Comparison of ENCODE assay signal across 17 cellular contexts in the genomic region with DNA sequence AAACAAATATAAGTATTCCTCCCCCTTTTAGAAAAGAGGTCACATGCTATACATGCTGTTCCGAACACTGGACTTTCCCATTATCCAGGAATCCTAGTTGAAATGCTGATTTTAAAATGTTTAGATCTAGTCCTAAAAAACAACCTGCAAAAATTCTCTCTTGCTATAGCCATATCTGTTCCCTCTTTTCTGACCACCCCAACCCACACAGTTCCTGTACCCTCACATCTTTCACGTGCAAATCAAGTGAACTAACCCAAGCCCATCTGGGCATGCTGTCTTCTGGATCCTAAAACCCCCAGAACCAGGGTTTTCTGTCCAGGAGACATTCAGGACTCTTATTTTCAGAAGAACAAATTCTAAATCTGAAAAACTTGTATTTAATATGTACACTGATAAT.
A peak's percentile ranks its signal among the peaks of the same experiment; 100 is the strongest.
DNase-seq lines count a peak whose midpoint lies in the region; ATAC-seq and TF ChIP-seq lines count a peak whose summit lies in the region.
"Had no signal": no experiment of that assay in that cellular context is flagged by ENCODE, and none has a peak within 500 bp of the region (broad histone marks: within the 10 kb centered on the region; RNA-seq: fewer than 3 reads in every experiment).

No MANE protein-coding gene starts in this region.

- H3K4me2 ChIP-seq in GM23338, result no peak overlapping the region

- DNase-seq in GM23338 (ENCODE audit: low spot score), result no peak
- no peak for DNase-seq in activated CD8-positive, alpha-beta memory T cell treated with anti-CD3 and anti-CD28 coated beads for 24 hours
- no peak for DNase-seq in activated CD4-positive, alpha-beta T cell treated with anti-CD3 and anti-CD28 coated beads for 48 hours
- no peak for DNase-seq in globus pallidus (ENCODE audit: low spot score)
- DNase-seq: C1 segment of cervical spinal cord; Calu3; CD4-positive, alpha-beta memory T cell; COR-L47; DMS53; DMS79 treated with DMSO at 0.1 percent for 48 hours; GF-D8; GM23248 had no signal

- ATAC-seq in GM18502 (IDR thresholded peaks at IDR 0.05; ENCODE audit: poor library complexity, unreplicated experiment) (peak; percentile 56), GM23338 (no peak), HG02759 (IDR thresholded peaks at IDR 0.05; ENCODE audit: unreplicated experiment) (peak; percentile 55), GM18861 (IDR thresholded peaks at IDR 0.05; ENCODE audit: unreplicated experiment) (no peak)

- H3K27ac ChIP-seq in GM23338 (ENCODE audit: low read depth), result no peak overlapping the region
- H3K27ac ChIP-seq: GM23248 had no signal

- H3K4me3 ChIP-seq in GM23338, result no peak overlapping the region
- H3K4me3 ChIP-seq in iPS-15b (ENCODE audit: low read depth, low read length), result no peak overlapping the region
- H3K4me3 ChIP-seq: GM23248, HAP-1 had no signal

- H3K79me2 ChIP-seq in GM23338 (replicated peaks; ENCODE audit: insufficient read depth), result no peaks in the 10 kb centered on the region

- peak overlapping the region; percentile 3; the same call in 1 of the 2 replicates for H3K27ac Mint-ChIP-seq in GM23338
- H3K27ac Mint-ChIP-seq: CD4-positive, alpha-beta memory T cell had no signal

- no peaks in the 10 kb centered on the region for H3K27me3 Mint-ChIP-seq in GM23338 (ENCODE audit: insufficient read depth, low read depth, poor library complexity)
- H3K27me3 Mint-ChIP-seq: CD4-positive, alpha-beta memory T cell had no signal

- H3K36me3 ChIP-seq in GM23338 (ENCODE audit: insufficient read depth) (peaks cover 3% of the 10 kb centered on the region; the same call in 1 of the 2 replicates), iPS-15b (ENCODE audit: control insufficient read depth, insufficient read depth, low read length) (peaks cover 2% of the 10 kb centered on the region)

- no peak overlapping the region for H3K4me3 Mint-ChIP-seq in GM23338
- H3K4me3 Mint-ChIP-seq: CD4-positive, alpha-beta memory T cell had no signal

- peaks cover 9% of the 10 kb centered on the region; the same call in 1 of the 2 replicates for H3K4me1 ChIP-seq in GM23338 (ENCODE audit: insufficient read depth)
- no peaks in the 10 kb centered on the region for H3K4me1 ChIP-seq in iPS-15b (ENCODE audit: control insufficient read depth, insufficient read depth, low read length)

- TF ChIP-seq CTCF in GM23338 (conservative IDR thresholded peaks at IDR 0.05; ENCODE audit: low read depth in 2 of 2), result no peak

- H3K9ac ChIP-seq in iPS-15b (ENCODE audit: low read depth, low read length), result peak overlapping the region; percentile 24
- H3K9ac ChIP-seq: GM23248 had no signal

- H3F3A ChIP-seq in GM23338 (replicated peaks; ENCODE audit: low read depth), result no peaks in the 10 kb centered on the region

- H3K9me3 Mint-ChIP-seq in GM23338, result no peaks in the 10 kb centered on the region

- H3K9me3 ChIP-seq in iPS-15b (ENCODE audit: control insufficient read depth, insufficient read depth, low read length), result no peaks in the 10 kb centered on the region
- H3K9me3 ChIP-seq: HAP-1 had no signal

- H3K27me3 ChIP-seq in GM23338 (ENCODE audit: insufficient read depth), result no peaks in the 10 kb centered on the region
- H3K27me3 ChIP-seq in iPS-15b (ENCODE audit: control insufficient read depth, insufficient read depth, low read length), result no peaks in the 10 kb centered on the region

- H3K36me3 Mint-ChIP-seq in GM23338 (ENCODE audit: low read depth), result peaks cover 10% of the 10 kb centered on the region; the same call in 2 of the 3 replicates

- H3K9me2 ChIP-seq in GM23338 (ENCODE audit: insufficient read depth), result no peaks in the 10 kb centered on the region

- H3K4me1 Mint-ChIP-seq in GM23338, result peaks cover 15% of the 10 kb centered on the region; the same call in 2 of the 3 replicates
- H3K4me1 Mint-ChIP-seq: CD4-positive, alpha-beta memory T cell had no signal

- no peaks in the 10 kb centered on the region; the same call in 1 of the 2 replicates for H4K20me1 ChIP-seq in GM23338 (replicated peaks; ENCODE audit: insufficient read depth)

- no peak overlapping the region for H2AFZ ChIP-seq in GM23338
- H2AFZ ChIP-seq: GM23248 had no signal

TF ChIP-seq in GM23338, 12 proteins besides CTCF, POLR2A, EP300 and RAD21 (continues in another document):
- TF ChIP-seq EZH2 (IDR thresholded peaks at IDR 0.05; ENCODE audit: low read depth, unreplicated experiment) (no peak), EZH2phosphoT487 (IDR thresholded peaks at IDR 0.05; ENCODE audit: unreplicated experiment) (no peak), REST (IDR thresholded peaks at IDR 0.05; ENCODE audit: unreplicated experiment) (no peak), STAT1 (IDR thresholded peaks at IDR 0.05; ENCODE audit: unreplicated experiment) (no peak), ZNF114 (CRISPR knock-in tag; IDR thresholded peaks at IDR 0.05) (no peak), JUNB (IDR thresholded peaks at IDR 0.05; ENCODE audit: unreplicated experiment) (no peak), CREB1 (CRISPR knock-in tag; IDR thresholded peaks at IDR 0.05; ENCODE audit: low read depth) (no peak), ZNF331 (CRISPR knock-in tag; IDR thresholded peaks at IDR 0.05; ENCODE audit: low read depth) (no peak)

Comparison
In these comparisons a context has a peak if more than half of its experiments do, and no peak if none do; other contexts are left out.
1. ATAC-seq: peak in GM18502 (single experiment) and HG02759 (single experiment); none in GM23338 (single experiment) and GM18861 (single experiment).